In genomic region chr2:65319674-65320041, GRCh38 we compare ENCODE assay signal across 1 cellular context.
TF ChIP-seq lines count a peak whose summit lies in the region.

No MANE protein-coding gene starts in this region.

TF ChIP-seq in GM12878, 131 proteins besides CTCF, POLR2A, EP300 and RAD21 (continued from another document):
- TF ChIP-seq PRDM15 (CRISPR knock-in tag; IDR thresholded peaks at IDR 0.05) (no peak), RBBP5 (conservative IDR thresholded peaks at IDR 0.05) (no peak), BHLHE40 (IDR thresholded peaks at IDR 0.05; ENCODE audit: borderline replicate concordance in 1 of 2, low read depth in 2 of 2, low read length in 1 of 2) (no peak), SREBF1 (IDR thresholded peaks at IDR 0.05; ENCODE audit: low read length) (no peak), ZZZ3 (IDR thresholded peaks at IDR 0.05; ENCODE audit: control insufficient read depth, insufficient read length, low read depth) (no peak), SIX5 (IDR thresholded peaks at IDR 0.05; ENCODE audit: low read depth, low read length, severe bottlenecking) (no peak), ZNF384 (IDR thresholded peaks at IDR 0.05; ENCODE audit: borderline replicate concordance, low read depth, low read length) (no peak), DPF2 (IDR thresholded peaks at IDR 0.05) (no peak), RFX5 (IDR thresholded peaks at IDR 0.05; ENCODE audit: low read depth, low read length) (no peak), E2F8 (IDR thresholded peaks at IDR 0.05; ENCODE audit: low read depth, partially characterized antibody) (no peak)
